Comparison of ENCODE assay signal across 14 cellular contexts in the genomic region with DNA sequence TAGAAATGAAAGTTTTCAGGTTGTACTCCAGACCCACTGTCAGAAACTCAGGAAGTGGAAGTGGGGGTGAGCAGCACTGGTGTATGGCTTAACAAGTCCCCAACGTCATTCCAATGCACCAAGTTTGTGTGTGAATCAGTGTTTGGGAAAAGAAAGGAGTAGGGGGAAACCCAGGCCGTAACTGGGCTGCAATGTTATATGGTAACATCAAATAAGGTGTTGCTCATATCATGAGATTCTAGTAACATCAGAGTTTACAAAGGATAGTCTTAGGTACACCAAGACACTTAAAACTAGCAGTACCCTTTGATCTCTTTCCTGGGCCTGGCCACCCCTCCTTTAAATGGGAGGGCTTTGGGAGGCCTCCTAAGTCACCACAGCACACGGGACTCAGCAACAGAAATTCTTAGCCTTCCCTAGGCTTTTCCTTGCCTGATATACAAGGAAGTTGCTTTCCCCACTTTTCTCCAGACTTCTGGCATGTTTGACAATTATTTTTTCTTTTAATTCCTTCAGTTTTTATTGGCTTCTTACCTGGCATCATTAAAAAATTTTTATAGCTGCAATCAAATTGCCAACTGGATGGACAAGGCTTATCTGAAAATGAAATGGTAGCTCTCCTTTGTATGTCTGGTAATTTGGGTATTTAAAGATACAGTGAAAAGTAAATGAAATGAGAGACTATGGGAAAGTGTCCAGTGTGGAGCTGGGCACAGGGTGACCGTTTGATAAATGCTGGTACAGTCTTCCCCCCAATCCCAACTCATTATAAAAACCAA. TPM values are rescaled to one million over a fixed set of nuclear protein-coding genes. Genes with fewer than 3 reads are reported as not detected.
DNase-seq lines count a peak whose midpoint lies in the region; ATAC-seq and TF ChIP-seq lines count a peak whose summit lies in the region.
"Had no signal": no experiment of that assay in that cellular context is flagged by ENCODE, and none has a peak within 500 bp of the region (broad histone marks: within the 10 kb centered on the region; RNA-seq: fewer than 3 reads in every experiment).

No MANE protein-coding gene starts in this region.

- CTCF ChIA-PET in CD8-positive, alpha-beta memory T cell (lab: Charles Lee): interaction anchor here (1.2 kb wide), 1 partner anchor 12 kb away, joined by 5 read pairs; no protein-coding TSS in a partner anchor
- CTCF ChIA-PET in activated CD8-positive, alpha-beta T cell treated with anti-CD3 and anti-CD28 coated beads, Interleukin-2, amount 10 ng/mL, durations not matched to agents 7 days and 5 days (lab: Charles Lee): interaction anchor here (0.9 to 4.1 kb wide), 3 partner anchors 12 to 125 kb away, joined by 3 to 22 read pairs (median 5); no protein-coding TSS in a partner anchor

- peaks cover 67 to 94% (median 90%) of the 10 kb centered on the region in 3 donors for H3K4me1 Mint-ChIP-seq in CD8-positive, alpha-beta memory T cell
- H3K4me1 Mint-ChIP-seq in GM23338: peaks cover 58% of the 10 kb centered on the region
- H3K4me1 Mint-ChIP-seq in activated CD8-positive, alpha-beta T cell treated with anti-CD3 and anti-CD28 coated beads, Interleukin-2, amount 10 ng/mL, durations not matched to agents 7 days and 5 days (ENCODE audit: low read depth): peaks cover 61% of the 10 kb centered on the region
- peaks cover 22 to 53% (median 30%) of the 10 kb centered on the region in 3 donors for H3K4me1 Mint-ChIP-seq in naive B cell

- H3K4me1 ChIP-seq in CD8-positive, alpha-beta memory T cell (ENCODE audit: insufficient read depth, low read length): peaks cover 40% of the 10 kb centered on the region
- H3K4me1 ChIP-seq in GM23338 (ENCODE audit: insufficient read depth): peaks cover 48% of the 10 kb centered on the region
- H3K4me1 ChIP-seq: Caco-2, testis had no signal

- peaks cover 3 to 30% (median 10%) of the 10 kb centered on the region in 3 donors for H3K36me3 Mint-ChIP-seq in CD8-positive, alpha-beta memory T cell
- H3K36me3 Mint-ChIP-seq in GM23338 (ENCODE audit: low read depth) (peaks cover 25% of the 10 kb centered on the region), naive B cell (peaks cover 8% of the 10 kb centered on the region in 2 donors)
- peaks cover 44% of the 10 kb centered on the region for H3K36me3 Mint-ChIP-seq in activated CD8-positive, alpha-beta T cell treated with anti-CD3 and anti-CD28 coated beads, Interleukin-2, amount 10 ng/mL, durations not matched to agents 7 days and 5 days (ENCODE audit: low read depth)

- H3K9me3 Mint-ChIP-seq in CD8-positive, alpha-beta memory T cell: no peaks in the 10 kb centered on the region
- no peaks in the 10 kb centered on the region for H3K9me3 Mint-ChIP-seq in GM23338
- H3K9me3 Mint-ChIP-seq in activated CD8-positive, alpha-beta T cell treated with anti-CD3 and anti-CD28 coated beads, Interleukin-2, amount 10 ng/mL, durations not matched to agents 7 days and 5 days (ENCODE audit: insufficient read depth): no peaks in the 10 kb centered on the region
- no peaks in the 10 kb centered on the region for H3K9me3 Mint-ChIP-seq in naive B cell

- peak overlapping the region in 5 of 7 donors; percentile 49 to 80 (median 73) for H3K4me3 Mint-ChIP-seq in CD8-positive, alpha-beta memory T cell
- H3K4me3 Mint-ChIP-seq in GM23338 (no peak overlapping the region), naive B cell (no peak overlapping the region)
- no peak overlapping the region for H3K4me3 Mint-ChIP-seq in activated CD8-positive, alpha-beta T cell treated with anti-CD3 and anti-CD28 coated beads, Interleukin-2, amount 10 ng/mL, durations not matched to agents 7 days and 5 days

- 0 out of 2 replicates have a peak, but pooled peaks cover 3% of the 10 kb centered on the region for H3F3A ChIP-seq in GM23338 (replicated peaks; ENCODE audit: low read depth)

- H3K9me3 ChIP-seq in CD8-positive, alpha-beta memory T cell (ENCODE audit: low read length): no peaks in the 10 kb centered on the region
- H3K9me3 ChIP-seq: Caco-2, testis had no signal

- H3K9me2 ChIP-seq in GM23338 (ENCODE audit: insufficient read depth): no peaks in the 10 kb centered on the region

- H3K27ac Mint-ChIP-seq in CD8-positive, alpha-beta memory T cell: peak overlapping the region in 6 of 8 donors; percentile 59 to 83 (median 64)
- H3K27ac Mint-ChIP-seq in GM23338: no peak overlapping the region
- H3K27ac Mint-ChIP-seq in activated CD8-positive, alpha-beta T cell treated with anti-CD3 and anti-CD28 coated beads, Interleukin-2, amount 10 ng/mL, durations not matched to agents 7 days and 5 days: no peak overlapping the region
- peak overlapping the region in 4 of 6 donors; percentile 37 to 85 (median 63) for H3K27ac Mint-ChIP-seq in naive B cell

- peaks cover 92% of the 10 kb centered on the region for H4K20me1 ChIP-seq in GM23338 (replicated peaks; ENCODE audit: insufficient read depth)

- no peak overlapping the region for H3K4me2 ChIP-seq in GM23338

- no peak overlapping the region for H3K27ac ChIP-seq in CD8-positive, alpha-beta memory T cell (ENCODE audit: low read depth, low read length)
- 0 out of 2 replicates have a peak overlapping the region, but pooled peaks have one; percentile 20 for H3K27ac ChIP-seq in GM23338 (ENCODE audit: low read depth)
- H3K27ac ChIP-seq: testis had no signal

- H3K4me3 ChIP-seq in CD8-positive, alpha-beta memory T cell (ENCODE audit: low read length): peak overlapping the region; percentile 5
- no peak overlapping the region for H3K4me3 ChIP-seq in GM23338
- H3K4me3 ChIP-seq: left lung, testis had no signal

- ATAC-seq in GM23338 (peak; percentile 31; the same call in 2 of the 3 replicates), naive B cell (ENCODE audit: low read depth in 2 of 2) (no peak), GM18511 (IDR thresholded peaks at IDR 0.05; ENCODE audit: unreplicated experiment) (no peak)
- ATAC-seq in activated CD8-positive, alpha-beta T cell treated with anti-CD3 and anti-CD28 coated beads, Interleukin-2, amount 10 ng/mL, durations not matched to agents 7 days and 5 days: peak; percentile 34
- ATAC-seq: left lung had no signal

- no peaks in the 10 kb centered on the region for H3K36me3 ChIP-seq in CD8-positive, alpha-beta memory T cell (ENCODE audit: insufficient read depth, low read length)
- H3K36me3 ChIP-seq in GM23338 (ENCODE audit: insufficient read depth): no peaks in the 10 kb centered on the region; the same call in 1 of the 2 replicates
- H3K36me3 ChIP-seq: left lung had no signal

- no peaks in the 10 kb centered on the region for H3K27me3 Mint-ChIP-seq in CD8-positive, alpha-beta memory T cell
- H3K27me3 Mint-ChIP-seq in GM23338 (ENCODE audit: insufficient read depth, low read depth, poor library complexity): peaks cover 2% of the 10 kb centered on the region
- no peaks in the 10 kb centered on the region for H3K27me3 Mint-ChIP-seq in activated CD8-positive, alpha-beta T cell treated with anti-CD3 and anti-CD28 coated beads, Interleukin-2, amount 10 ng/mL, durations not matched to agents 7 days and 5 days (ENCODE audit: low read depth)
- H3K27me3 Mint-ChIP-seq in naive B cell: no peaks in the 10 kb centered on the region

- no peaks in the 10 kb centered on the region for H3K27me3 ChIP-seq in CD8-positive, alpha-beta memory T cell (ENCODE audit: insufficient read depth, low read length, poor library complexity, severe bottlenecking)
- H3K27me3 ChIP-seq in GM23338 (ENCODE audit: insufficient read depth): no peaks in the 10 kb centered on the region
- H3K27me3 ChIP-seq: left lung, testis had no signal

- POLR2A ChIA-PET in CD8-positive, alpha-beta memory T cell (lab: Charles Lee): no interaction called here
- POLR2A ChIA-PET in activated CD8-positive, alpha-beta T cell treated with anti-CD3 and anti-CD28 coated beads, Interleukin-2, amount 10 ng/mL, durations not matched to agents 7 days and 5 days (lab: Charles Lee): interaction anchor here (1.4 to 2.0 kb wide), 2 partner anchors 13 to 97 kb away, joined by 5 to 10 read pairs; no protein-coding TSS in a partner anchor

- no peak for DNase-seq in CD8-positive, alpha-beta memory T cell
- DNase-seq in GM23338 (ENCODE audit: low spot score): no peak
- no peak for DNase-seq in activated CD8-positive, alpha-beta T cell treated with anti-CD3 and anti-CD28 coated beads, Interleukin-2, amount 10 ng/mL, durations not matched to agents 7 days and 5 days
- DNase-seq in naive B cell: no peak
- DNase-seq in stimulated activated CD4-positive, alpha-beta T cell treated with anti-CD3 and anti-CD28 coated beads, Interleukin-4, amount 100 ng/mL, for 24 hours: no peak
- DNase-seq in iPS-NIHi7 (ENCODE audit: extremely low spot score): no peak
- DNase-seq: activated T-cell treated with anti-CD3 and anti-CD28 coated beads, Interleukin-2, amount 50 U/mL, for 1 hour; Caco-2; glutamatergic neuron; left lung; NCI-H2081 treated with DMSO at 0.1 percent for 48 hours; NCI-H748 treated with DMSO at 0.1 percent for 48 hours; testis had no signal

- peaks cover 100% of the 10 kb centered on the region for H3K79me2 ChIP-seq in GM23338 (replicated peaks; ENCODE audit: insufficient read depth)

- no peak overlapping the region for H2AFZ ChIP-seq in GM23338

- TF ChIP-seq CTCF in GM23338 (conservative IDR thresholded peaks at IDR 0.05; ENCODE audit: low read depth in 2 of 2): no peak

RNA-seq across cellular contexts. Expression of gene E2F3, which starts 15.1 kb away (rescaled TPM):
- total RNA-seq in CD8-positive, alpha-beta memory T cell: 10 to 100 TPM; 31.5 to 32.3 TPM
- polyA plus RNA-seq in CD8-positive, alpha-beta memory T cell: 13.1 TPM
- total RNA-seq in GM23338 (2014; rRNA removed; shearing (Covaris generic)): 33.5 and 37.2 TPM in 2 replicates
- polyA plus RNA-seq in GM23338 (2016; fragmentation: Nextera tagmentation; extraction: Ambion mirVana): 26.4 and 27.2 TPM in 2 replicates
- total RNA-seq in activated CD8-positive, alpha-beta T cell treated with anti-CD3 and anti-CD28 coated beads, Interleukin-2, amount 10 ng/mL, durations not matched to agents 7 days and 5 days: 10 to 100 TPM; 26.7 to 27.4 TPM
- 1 to 10 TPM in 5 of 6 donors, under 1 TPM in 1; 0.94 to 3.4 (median 2.6) TPM for polyA plus RNA-seq in naive B cell (ENCODE audit: low read depth in 6 of 6)

Comparison
In these comparisons a context has a peak if more than half of its experiments do, and no peak if none do; other contexts are left out.
1. H3K27ac Mint-ChIP-seq: peak in CD8-positive, alpha-beta memory T cell (6 of 8) and naive B cell (4 of 6); none in GM23338 (single experiment) and activated CD8-positive, alpha-beta T cell treated with anti-CD3 and anti-CD28 coated beads, Interleukin-2, amount 10 ng/mL, durations not matched to agents 7 days and 5 days (single experiment).
2. H3K4me3 Mint-ChIP-seq: peak in CD8-positive, alpha-beta memory T cell (5 of 7); none in GM23338 (single experiment), activated CD8-positive, alpha-beta T cell treated with anti-CD3 and anti-CD28 coated beads, Interleukin-2, amount 10 ng/mL, durations not matched to agents 7 days and 5 days (single experiment) and naive B cell (0 of 8).
3. ATAC-seq: peak in GM23338 (single experiment) and activated CD8-positive, alpha-beta T cell treated with anti-CD3 and anti-CD28 coated beads, Interleukin-2, amount 10 ng/mL, durations not matched to agents 7 days and 5 days (single experiment); none in naive B cell (0 of 2) and GM18511 (single experiment).